31 cellular contexts compared by ENCODE assay signal in the genomic region with DNA sequence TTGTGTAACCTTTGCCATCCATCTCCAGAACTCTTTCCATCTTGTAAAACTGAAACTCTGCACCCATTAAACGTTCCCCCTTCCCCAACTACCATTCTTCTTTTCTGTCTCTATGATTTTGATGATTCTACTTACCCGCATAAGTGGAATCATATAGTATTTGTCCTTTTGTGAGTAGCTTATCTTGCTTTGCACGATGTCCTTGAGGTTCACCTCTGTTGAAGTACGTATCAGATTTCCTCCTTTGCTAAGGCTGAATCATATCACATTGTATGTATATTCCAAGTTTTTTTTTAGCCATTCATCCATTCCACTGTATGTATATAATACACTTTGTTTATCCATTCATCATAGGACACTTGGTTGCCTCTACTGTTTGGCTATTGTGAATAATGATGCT.
"Had no signal": no experiment of that assay in that cellular context is flagged by ENCODE, and none has a peak within 500 bp of the region (broad histone marks: within the 10 kb centered on the region; RNA-seq: fewer than 3 reads in every experiment).

No MANE protein-coding gene starts in this region.

- H3K27ac Mint-ChIP-seq: activated CD4-positive, alpha-beta memory T cell treated with anti-CD3 and anti-CD28 coated beads, Interleukin-2, amount 10 ng/mL, durations not matched to agents 7 days and 5 days; activated CD4-positive, alpha-beta T cell treated with anti-CD3 and anti-CD28 coated beads, Interleukin-2, amount 10 ng/mL, durations not matched to agents 24 days and 14 days; activated naive CD8-positive, alpha-beta T cell treated with anti-CD3 and anti-CD28 coated beads for 36 hours; activated T-helper 2 cell treated with anti-CD3 and anti-CD28 coated beads, Interferon-gamma antibody, Interleukin-2, Interleukin-4, amounts not matched to agents 10 μg/mL and 5 μg/mL and 100 μg/mL, durations not matched to agents 14 hours and 24 hours and 36 hours; endodermal cell; stimulated activated naive CD8-positive, alpha-beta T cell treated with anti-CD3 and anti-CD28 coated beads, Interleukin-15, amount 100 ng/mL, for 72 hours; T-helper 1 cell treated with Interleukin-12 subunit alpha and Interleukin-12 subunit beta and Interleukin-4 antibody, amounts not matched to agents 30 μg/mL and 1 μg/mL, for 36 hours had no signal

- H3K36me3 ChIP-seq: ascending aorta, brain microvascular endothelial cell, pancreas, prostate gland, thyroid gland, upper lobe of right lung had no signal

- H3K4me3 Mint-ChIP-seq: activated CD4-positive, alpha-beta memory T cell treated with anti-CD3 and anti-CD28 coated beads, Interleukin-2, amount 10 ng/mL, durations not matched to agents 7 days and 5 days; activated CD4-positive, alpha-beta T cell treated with anti-CD3 and anti-CD28 coated beads, Interleukin-2, amount 10 ng/mL, durations not matched to agents 24 days and 14 days; activated naive CD8-positive, alpha-beta T cell treated with anti-CD3 and anti-CD28 coated beads for 36 hours; dendritic cell treated with granulocyte-macrophage colony-stimulating factor and Interleukin-4, amounts not matched to agents 40 ng/mL and 50 ng/mL, for 4 days; endodermal cell; stimulated activated naive CD8-positive, alpha-beta T cell treated with anti-CD3 and anti-CD28 coated beads, Interleukin-15, amount 100 ng/mL, for 72 hours; T-helper 1 cell treated with Interleukin-12 subunit alpha and Interleukin-12 subunit beta and Interleukin-4 antibody, amounts not matched to agents 30 μg/mL and 1 μg/mL, for 36 hours had no signal

- H3K27me3 ChIP-seq: ascending aorta, brain microvascular endothelial cell, pancreas, thyroid gland, upper lobe of right lung had no signal

- ATAC-seq: activated T-cell treated with anti-CD3 and anti-CD28 coated beads, Interleukin-2, amount 50 U/mL, for 4 hours; esophagus mucosa; left cardiac atrium; left ventricle myocardium superior; mucosa of descending colon; pancreas; sciatic nerve; stimulated activated effector memory CD8-positive, alpha-beta T cell treated with anti-CD3 and anti-CD28 coated beads, Interleukin-12 subunit alpha, Interleukin-12 subunit beta, amount 100 ng/mL, for 72 hours; stimulated activated naive CD8-positive, alpha-beta T cell treated with anti-CD3 and anti-CD28 coated beads, Interleukin-15, amount 100 ng/mL, for 72 hours; upper lobe of right lung had no signal

- H3K9me3 Mint-ChIP-seq: activated T-cell treated with anti-CD3 and anti-CD28 coated beads, Interleukin-2, amount 50 U/mL, for 4 hours; dendritic cell treated with granulocyte-macrophage colony-stimulating factor and Interleukin-4, amounts not matched to agents 40 ng/mL and 50 ng/mL, for 4 days had no signal

- H3K4me1 ChIP-seq: prostate gland had no signal

- H3K9me3 ChIP-seq: ascending aorta, mucosa of descending colon, pancreas, prostate gland, thyroid gland, upper lobe of right lung had no signal

- DNase-seq: activated CD4-positive, alpha-beta memory T cell treated with anti-CD3 and anti-CD28 coated beads, Interleukin-2, amount 10 ng/mL, durations not matched to agents 7 days and 5 days; activated CD4-positive, alpha-beta T cell treated with anti-CD3 and anti-CD28 coated beads, Interleukin-2, amount 10 ng/mL, durations not matched to agents 24 days and 14 days; activated CD4-positive, CD25-positive, alpha-beta regulatory T cell treated with anti-CD3 and anti-CD28 coated beads, Interleukin-2, amount 50 U/mL, for 72 hours; activated naive CD8-positive, alpha-beta T cell treated with anti-CD3 and anti-CD28 coated beads for 36 hours; activated T-cell treated with anti-CD3 and anti-CD28 coated beads, Interleukin-2, amount 50 U/mL, for 4 hours; brain microvascular endothelial cell; caudate nucleus; endodermal cell; foreskin fibroblast; hippocampal formation; left cardiac atrium; left ventricle myocardium superior; mucosa of descending colon; nucleus accumbens; pancreas; retina; stimulated activated CD4-positive, alpha-beta T cell treated with anti-CD3 and anti-CD28 coated beads, Interleukin-4, amount 100 ng/mL, for 24 hours; stimulated activated naive CD8-positive, alpha-beta T cell treated with anti-CD3 and anti-CD28 coated beads, Interleukin-15, amount 100 ng/mL, for 72 hours; substantia nigra; T1000; thyroid gland; upper lobe of right lung had no signal

- H3K4me3 ChIP-seq: ascending aorta, mucosa of descending colon, pancreas, prostate gland, skin epidermis, thyroid gland, upper lobe of right lung had no signal
